In genomic region chr1:43073490-43074230, GRCh38 we compare ENCODE assay signal across 8 cellular contexts.
A peak's percentile ranks its signal among the peaks of the same experiment; 100 is the strongest.
DNase-seq lines count a peak whose midpoint lies in the region; ATAC-seq, FAIRE-seq and TF ChIP-seq lines count a peak whose summit lies in the region.

No MANE protein-coding gene starts in this region.

- H3K27me3 ChIP-seq in cardiac muscle cell: no peaks in the 10 kb centered on the region

- H3K4me3 ChIP-seq in cardiac muscle cell: no peak overlapping the region

- no peak for FAIRE-seq in urothelium cell line (lab: Jason Lieb, UNC)

- POLR2A ChIA-PET in GM10248 (lab: Yijun Ruan, JAX): no interaction called here

- CTCF ChIA-PET in GM10248 (lab: Yijun Ruan, JAX): interaction anchor here (0.6 to 10.2 kb wide), 87 partner anchors 8 to 926 kb away, joined by 3 to 285 read pairs (median 5); partner anchors contain the start of genes C1orf50, P3H1, TMEM269 and ZNF691

- H3K36me3 ChIP-seq in cardiac muscle cell: no peaks in the 10 kb centered on the region

- H3K4me1 Mint-ChIP-seq in activated naive CD8-positive, alpha-beta T cell treated with anti-CD3 and anti-CD28 coated beads for 36 hours: no peaks in the 10 kb centered on the region
- peaks cover 6% of the 10 kb centered on the region for H3K4me1 Mint-ChIP-seq in progenitor cell of endocrine pancreas (ENCODE audit: low read depth)

- no peak for ATAC-seq in HG03097 (IDR thresholded peaks at IDR 0.05; ENCODE audit: low FRiP score, unreplicated experiment)

- H3K9me3 Mint-ChIP-seq in activated naive CD8-positive, alpha-beta T cell treated with anti-CD3 and anti-CD28 coated beads for 36 hours: no peaks in the 10 kb centered on the region
- H3K9me3 Mint-ChIP-seq in progenitor cell of endocrine pancreas (ENCODE audit: low read depth): no peaks in the 10 kb centered on the region

- no peaks in the 10 kb centered on the region for H3K36me3 Mint-ChIP-seq in activated naive CD8-positive, alpha-beta T cell treated with anti-CD3 and anti-CD28 coated beads for 36 hours
- H3K36me3 Mint-ChIP-seq in progenitor cell of endocrine pancreas (ENCODE audit: insufficient read depth): no peaks in the 10 kb centered on the region

- H3K27ac Mint-ChIP-seq in activated naive CD8-positive, alpha-beta T cell treated with anti-CD3 and anti-CD28 coated beads for 36 hours: no peak overlapping the region
- no peak overlapping the region for H3K27ac Mint-ChIP-seq in progenitor cell of endocrine pancreas

- H3K27me3 Mint-ChIP-seq in activated naive CD8-positive, alpha-beta T cell treated with anti-CD3 and anti-CD28 coated beads for 36 hours: no peaks in the 10 kb centered on the region
- peaks cover 4% of the 10 kb centered on the region for H3K27me3 Mint-ChIP-seq in progenitor cell of endocrine pancreas

- TF ChIP-seq CTCF in GM10248 (IDR thresholded peaks at IDR 0.05; ENCODE audit: control extremely low read depth, extremely low read depth, low read depth, missing control alignments) (peak; percentile 81), cardiac muscle cell (IDR thresholded peaks at IDR 0.05; ENCODE audit: low read depth, low read length) (peak; percentile 73), progenitor cell of endocrine pancreas (IDR thresholded peaks at IDR 0.05; ENCODE audit: unreplicated experiment) (peak; percentile 85)

- peaks cover 11% of the 10 kb centered on the region for H3K4me1 ChIP-seq in cardiac muscle cell (ENCODE audit: low read depth)

- DNase-seq in GM10248 (ENCODE audit: extremely low spot score) (peak; percentile 79), NCI-H1105 (lab: John Stamatoyannopoulos, UW) (peak; percentile 71), SW 1271 (lab: John Stamatoyannopoulos, UW) (peak; percentile 22 to 66), cardiac muscle cell (ENCODE audit: low read depth in 1 of 2, low spot score in 1 of 2) (peak; percentile 83 to 86), progenitor cell of endocrine pancreas (ENCODE audit: low spot score, unreplicated experiment) (peak; percentile 59), urothelium cell line (ENCODE audit: low spot score) (peak; percentile 86)
- peak; percentile 55 for DNase-seq in activated naive CD8-positive, alpha-beta T cell treated with anti-CD3 and anti-CD28 coated beads for 36 hours

- H3K9me3 ChIP-seq in cardiac muscle cell (ENCODE audit: low read depth): no peaks in the 10 kb centered on the region

- no peak overlapping the region for H3K4me3 Mint-ChIP-seq in activated naive CD8-positive, alpha-beta T cell treated with anti-CD3 and anti-CD28 coated beads for 36 hours
- no peak overlapping the region for H3K4me3 Mint-ChIP-seq in progenitor cell of endocrine pancreas (ENCODE audit: low read depth)

- H3K27ac ChIP-seq in cardiac muscle cell: no peak overlapping the region
